In genomic region chr18:45997689-45998088, GRCh38 we compare ENCODE assay signal across 11 cellular contexts. TPM values are rescaled to one million over a fixed set of nuclear protein-coding genes. Genes with fewer than 3 reads are reported as not detected.
DNase-seq lines count a peak whose midpoint lies in the region; ATAC-seq and TF ChIP-seq lines count a peak whose summit lies in the region.
"Had no signal": no experiment of that assay in that cellular context is flagged by ENCODE, and none has a peak within 500 bp of the region (broad histone marks: within the 10 kb centered on the region; RNA-seq: fewer than 3 reads in every experiment).

No MANE protein-coding gene starts in this region.

- TF ChIP-seq CTCF in hepatocyte (IDR thresholded peaks at IDR 0.05; ENCODE audit: poor library complexity), result no peak

- H3K4me3 ChIP-seq in mesendoderm (ENCODE audit: low read length) (no peak overlapping the region), hepatocyte (no peak overlapping the region)
- H3K4me3 ChIP-seq: Peyer's patch had no signal

- H4K20me1 ChIP-seq in hepatocyte (ENCODE audit: insufficient read depth, poor library complexity, severe bottlenecking), result no peaks in the 10 kb centered on the region

- no peaks in the 10 kb centered on the region for H3K27me3 Mint-ChIP-seq in activated T-cell treated with anti-CD3 and anti-CD28 coated beads, Interleukin-2, amount 50 U/mL, for 4 hours (ENCODE audit: low read depth)

- H3K4me3 Mint-ChIP-seq in activated T-cell treated with anti-CD3 and anti-CD28 coated beads, Interleukin-2, amount 50 U/mL, for 4 hours, result peak overlapping the region; percentile 66

- H3K4me1 ChIP-seq in mesendoderm (ENCODE audit: control insufficient read depth, low read depth, low read length), result peaks cover 3% of the 10 kb centered on the region
- H3K4me1 ChIP-seq in hepatocyte (ENCODE audit: insufficient read depth), result no peaks in the 10 kb centered on the region
- H3K4me1 ChIP-seq: Peyer's patch had no signal

- no peak overlapping the region for H2AFZ ChIP-seq in hepatocyte

- no peaks in the 10 kb centered on the region for H3K9me2 ChIP-seq in hepatocyte (replicated peaks; ENCODE audit: insufficient read depth)

- H3K9ac ChIP-seq in mesendoderm (ENCODE audit: low read length), result no peak overlapping the region

- DNase-seq in activated gamma-delta T cell treated with Interleukin-2 at 50 U/mL for 16 hours, result peak; percentile 13
- no peak for DNase-seq in activated gamma-delta T cell (lab: John Stamatoyannopoulos, UW)
- peak; percentile 10 for DNase-seq in activated T-cell treated with anti-CD3 and anti-CD28 coated beads, Interleukin-2, amount 50 U/mL, for 4 hours
- peak; percentile 36 for DNase-seq in mesendoderm
- no peak for DNase-seq in HT-29 (ENCODE audit: low spot score)
- no peak for DNase-seq in RKO (ENCODE audit: low spot score)
- no peak for DNase-seq in hepatocyte (ENCODE audit: low spot score)
- DNase-seq: GDM1, hypothalamus, Peyer's patch had no signal

- H3K36me3 Mint-ChIP-seq in activated T-cell treated with anti-CD3 and anti-CD28 coated beads, Interleukin-2, amount 50 U/mL, for 4 hours (ENCODE audit: insufficient read depth), result peaks cover under 1% of the 10 kb centered on the region

- H3K27me3 ChIP-seq in mesendoderm (ENCODE audit: insufficient read depth, low read length, poor library complexity) (no peaks in the 10 kb centered on the region), hepatocyte (no peaks in the 10 kb centered on the region)
- H3K27me3 ChIP-seq: Peyer's patch had no signal

- no peak overlapping the region for H3K23ac ChIP-seq in mesendoderm (ENCODE audit: low read length)

- H2AK5ac ChIP-seq in mesendoderm (ENCODE audit: low read length), result no peak overlapping the region

- no peak overlapping the region for H4K5ac ChIP-seq in mesendoderm (ENCODE audit: low read length)

- no peaks in the 10 kb centered on the region for H3K9me3 ChIP-seq in hepatocyte (ENCODE audit: low read depth)
- H3K9me3 ChIP-seq: Peyer's patch had no signal

- H4K8ac ChIP-seq in mesendoderm (ENCODE audit: low read depth, low read length), result no peak overlapping the region

- H2BK120ac ChIP-seq in mesendoderm (ENCODE audit: low read depth, low read length), result no peak overlapping the region

- no peak overlapping the region for H2BK15ac ChIP-seq in mesendoderm (replicated peaks; ENCODE audit: low read depth)

- H3K79me2 ChIP-seq in mesendoderm (ENCODE audit: control insufficient read depth, insufficient read depth, low read length), result no peaks in the 10 kb centered on the region
- H3K79me2 ChIP-seq in hepatocyte, result no peaks in the 10 kb centered on the region

- peak; percentile 85 to 89 for ATAC-seq in activated T-cell treated with anti-CD3 and anti-CD28 coated beads, Interleukin-2, amount 50 U/mL, for 4 hours
- ATAC-seq in GM19467 (IDR thresholded peaks at IDR 0.05; ENCODE audit: unreplicated experiment), result no peak

- H3K27ac ChIP-seq in mesendoderm (ENCODE audit: low read depth, low read length), result no peak overlapping the region
- no peak overlapping the region for H3K27ac ChIP-seq in hepatocyte
- H3K27ac ChIP-seq: Peyer's patch had no signal

- H3K36me3 ChIP-seq in mesendoderm (ENCODE audit: control insufficient read depth, insufficient read depth, low read length), result no peaks in the 10 kb centered on the region
- H3K36me3 ChIP-seq in hepatocyte (replicated peaks; ENCODE audit: insufficient read depth, low read depth), result no peaks in the 10 kb centered on the region
- H3K36me3 ChIP-seq: Peyer's patch had no signal

- H3K4me2 ChIP-seq in mesendoderm (ENCODE audit: low read length) (no peak overlapping the region), hepatocyte (no peak overlapping the region)

- H3K18ac ChIP-seq in mesendoderm (ENCODE audit: low read length), result no peak overlapping the region

- no peaks in the 10 kb centered on the region for H3K79me1 ChIP-seq in mesendoderm (ENCODE audit: low read length)

- H3K4me1 Mint-ChIP-seq in activated T-cell treated with anti-CD3 and anti-CD28 coated beads, Interleukin-2, amount 50 U/mL, for 4 hours (ENCODE audit: low read depth), result peaks cover 44% of the 10 kb centered on the region

- no CpG with 5 or more reads among the region's 7 CpGs for WGBS in mesendoderm (ENCODE audit: extremely low coverage, insufficient coverage, low lambda C conversion rate)
- 93% methylated on average over 4 of the region's 7 CpGs for WGBS in hepatocyte (ENCODE audit: low lambda C conversion rate, missing lambda C conversion rate)

- H2BK5ac ChIP-seq in mesendoderm (ENCODE audit: low read length), result no peak overlapping the region

- H3K56ac ChIP-seq in mesendoderm (ENCODE audit: low read length), result no peak overlapping the region

- H3K4ac ChIP-seq in mesendoderm (ENCODE audit: low read depth, low read length), result no peak overlapping the region

- peaks cover 7% of the 10 kb centered on the region for H3K9me3 Mint-ChIP-seq in activated T-cell treated with anti-CD3 and anti-CD28 coated beads, Interleukin-2, amount 50 U/mL, for 4 hours

RNA-seq across cellular contexts. Expression of gene EPG5, which starts 30.6 kb away (rescaled TPM):
- total RNA-seq in activated T-cell treated with anti-CD3 and anti-CD28 coated beads, Interleukin-2, amount 50 U/mL, for 4 hours, result 1 to 10 TPM; 7.8 to 9.8 (median 7.9) TPM
- 4.0 TPM for polyA plus RNA-seq in mesendoderm (2013, experiment 1 of 2)
- 3.4 TPM for polyA plus RNA-seq in mesendoderm (2013, experiment 2 of 2)
- total RNA-seq in HT-29 (2014; rRNA removed; shearing (Covaris generic)), result 4.5 and 6.6 TPM in 2 replicates
- total RNA-seq in hepatocyte, result 31.1 and 32.1 TPM in 2 replicates
- polyA plus RNA-seq in hepatocyte, result 4.6 and 5.7 TPM in 2 replicates

Comparison
In these comparisons a context has a peak if more than half of its experiments do, and no peak if none do; other contexts are left out.
1. DNase-seq: peak in activated gamma-delta T cell treated with Interleukin-2 at 50 U/mL for 16 hours (single experiment), activated T-cell treated with anti-CD3 and anti-CD28 coated beads, Interleukin-2, amount 50 U/mL, for 4 hours (single experiment) and mesendoderm (single experiment); none in activated gamma-delta T cell (single experiment), HT-29 (single experiment), RKO (single experiment) and hepatocyte (single experiment).